ENCODE assay signal across 8 cellular contexts in genomic region chr2:215484570-215484969, GRCh38.
"Had no signal": no experiment of that assay in that cellular context is flagged by ENCODE, and none has a peak within 500 bp of the region (broad histone marks: within the 10 kb centered on the region; RNA-seq: fewer than 3 reads in every experiment).

No MANE protein-coding gene starts in this region.

- H3K27ac ChIP-seq: HL-60 had no signal

- H3K4me3 Mint-ChIP-seq: HFFc6, IgD-negative memory B cell had no signal

- H3K4me1 ChIP-seq: HAP-1 had no signal

- H3K9me3 ChIP-seq: HAP-1 had no signal

- H3K9me3 Mint-ChIP-seq: HFFc6 had no signal

- H3K36me3 ChIP-seq: HAP-1 had no signal

- DNase-seq: GOT3, H7, HFFc6, KG1 had no signal

- H3K27me3 Mint-ChIP-seq: IgD-negative memory B cell had no signal

- H3K36me3 Mint-ChIP-seq: IgD-negative memory B cell had no signal

- H3K27ac Mint-ChIP-seq: HFFc6, IgD-negative memory B cell had no signal

- H3K4me3 ChIP-seq: HAP-1 had no signal

- H3K4me1 Mint-ChIP-seq: IgD-negative memory B cell had no signal

- ATAC-seq: HCT116 had no signal
